1 cellular context compared by ENCODE assay signal in the genomic region with DNA sequence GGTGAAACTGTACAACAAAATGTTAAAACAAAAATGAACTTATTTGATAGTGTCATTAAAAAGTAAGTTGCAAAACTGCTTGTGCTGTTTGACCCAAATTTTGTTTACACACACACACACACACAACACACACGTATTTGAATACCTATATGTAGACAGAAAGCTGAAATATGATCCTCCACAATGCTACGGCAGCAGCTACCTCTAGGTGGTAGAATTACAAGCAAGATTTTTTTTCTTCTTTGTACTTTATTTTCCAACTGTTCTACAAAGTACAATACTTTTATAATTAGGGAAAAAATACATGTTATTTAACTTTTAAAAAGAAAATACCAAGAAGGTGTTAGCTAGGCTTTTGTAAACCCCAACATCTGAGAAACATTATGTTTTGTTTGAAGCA.
TF ChIP-seq lines count a peak whose summit lies in the region.

No MANE protein-coding gene starts in this region.

TF ChIP-seq in K562, 482 proteins besides CTCF, POLR2A, EP300 and RAD21:
- TF ChIP-seq, protein P1, sequence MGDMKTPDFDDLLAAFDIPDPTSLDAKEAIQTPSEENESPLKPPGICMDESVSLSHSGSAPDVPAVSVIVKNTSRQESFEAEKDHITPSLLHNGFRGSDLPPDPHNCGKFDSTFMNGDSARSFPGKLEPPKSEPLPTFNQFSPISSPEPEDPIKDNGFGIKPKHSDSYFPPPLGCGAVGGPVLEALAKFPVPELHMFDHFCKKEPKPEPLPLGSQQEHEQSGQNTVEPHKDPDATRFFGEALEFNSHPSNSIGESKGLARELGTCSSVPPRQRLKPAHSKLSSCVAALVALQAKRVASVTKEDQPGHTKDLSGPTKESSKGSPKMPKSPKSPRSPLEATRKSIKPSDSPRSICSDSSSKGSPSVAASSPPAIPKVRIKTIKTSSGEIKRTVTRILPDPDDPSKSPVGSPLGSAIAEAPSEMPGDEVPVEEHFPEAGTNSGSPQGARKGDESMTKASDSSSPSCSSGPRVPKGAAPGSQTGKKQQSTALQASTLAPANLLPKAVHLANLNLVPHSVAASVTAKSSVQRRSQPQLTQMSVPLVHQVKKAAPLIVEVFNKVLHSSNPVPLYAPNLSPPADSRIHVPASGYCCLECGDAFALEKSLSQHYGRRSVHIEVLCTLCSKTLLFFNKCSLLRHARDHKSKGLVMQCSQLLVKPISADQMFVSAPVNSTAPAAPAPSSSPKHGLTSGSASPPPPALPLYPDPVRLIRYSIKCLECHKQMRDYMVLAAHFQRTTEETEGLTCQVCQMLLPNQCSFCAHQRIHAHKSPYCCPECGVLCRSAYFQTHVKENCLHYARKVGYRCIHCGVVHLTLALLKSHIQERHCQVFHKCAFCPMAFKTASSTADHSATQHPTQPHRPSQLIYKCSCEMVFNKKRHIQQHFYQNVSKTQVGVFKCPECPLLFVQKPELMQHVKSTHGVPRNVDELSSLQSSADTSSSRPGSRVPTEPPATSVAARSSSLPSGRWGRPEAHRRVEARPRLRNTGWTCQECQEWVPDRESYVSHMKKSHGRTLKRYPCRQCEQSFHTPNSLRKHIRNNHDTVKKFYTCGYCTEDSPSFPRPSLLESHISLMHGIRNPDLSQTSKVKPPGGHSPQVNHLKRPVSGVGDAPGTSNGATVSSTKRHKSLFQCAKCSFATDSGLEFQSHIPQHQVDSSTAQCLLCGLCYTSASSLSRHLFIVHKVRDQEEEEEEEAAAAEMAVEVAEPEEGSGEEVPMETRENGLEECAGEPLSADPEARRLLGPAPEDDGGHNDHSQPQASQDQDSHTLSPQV (IDR thresholded peaks at IDR 0.05) = no peak
- no peak for TF ChIP-seq CREM (IDR thresholded peaks at IDR 0.05; ENCODE audit: low read depth)
- TF ChIP-seq TAF9B (IDR thresholded peaks at IDR 0.05; ENCODE audit: partially characterized antibody) = no peak
- TF ChIP-seq ZEB2 (IDR thresholded peaks at IDR 0.05) = no peak
- no peak for TF ChIP-seq ZNF316 (IDR thresholded peaks at IDR 0.05)
